ENCODE assay signal across 17 cellular contexts in the genomic region with DNA sequence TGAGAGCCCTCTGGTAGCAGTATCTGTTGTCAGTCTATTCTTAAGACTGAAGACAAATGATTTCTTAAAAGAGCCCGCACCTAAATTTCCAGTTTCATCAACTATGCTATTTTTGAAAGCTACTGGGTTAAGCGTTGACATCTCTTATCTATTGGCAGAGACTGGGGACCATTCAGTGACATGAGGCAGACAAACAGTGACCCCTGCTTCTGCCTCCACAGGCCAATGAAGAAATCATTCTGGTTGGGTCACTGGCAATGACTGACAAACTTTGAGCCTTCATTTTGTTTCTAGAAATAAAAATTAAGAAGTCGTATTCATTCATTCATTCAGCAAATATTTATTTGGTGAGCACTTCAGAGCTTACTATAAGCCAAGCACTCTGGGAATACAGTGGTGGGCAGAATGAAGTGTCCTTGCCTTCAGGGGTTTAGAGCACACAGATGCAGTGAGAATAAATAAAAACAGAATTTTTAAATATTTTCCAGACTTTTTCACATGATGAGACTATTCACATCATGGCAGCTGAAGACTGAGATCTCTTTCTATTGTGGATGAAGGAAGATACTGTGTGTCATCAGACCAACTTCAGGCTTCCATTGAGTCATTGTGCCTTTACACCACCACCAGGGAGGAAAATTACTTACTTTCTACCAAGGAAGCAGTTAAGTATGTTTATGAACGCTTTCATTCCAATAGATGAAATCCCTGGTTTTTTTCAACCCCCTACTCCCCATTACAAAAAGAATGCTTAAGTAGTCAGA. TPM values are rescaled to one million over a fixed set of nuclear protein-coding genes. Genes with fewer than 3 reads are reported as not detected.
DNase-seq lines count a peak whose midpoint lies in the region; ATAC-seq and TF ChIP-seq lines count a peak whose summit lies in the region.
"Had no signal": no experiment of that assay in that cellular context is flagged by ENCODE, and none has a peak within 500 bp of the region (broad histone marks: within the 10 kb centered on the region; RNA-seq: fewer than 3 reads in every experiment).

No MANE protein-coding gene starts in this region.

- H3K27ac Mint-ChIP-seq in neural progenitor cell: no peak overlapping the region
- H3K27ac Mint-ChIP-seq in activated CD4-positive, alpha-beta T cell treated with anti-CD3 and anti-CD28 coated beads for 36 hours: no peak overlapping the region
- no peak overlapping the region for H3K27ac Mint-ChIP-seq in activated T-helper 17 cell treated with anti-CD3 and anti-CD28 coated beads, Interleukin-2, amount 50 U/mL, for 72 hours
- H3K27ac Mint-ChIP-seq: activated naive CD4-positive, alpha-beta T cell treated with anti-CD3 and anti-CD28 coated beads, Interleukin-2, amount 10 ng/mL, durations not matched to agents 7 days and 5 days; dendritic cell treated with granulocyte-macrophage colony-stimulating factor and Interleukin-4, amounts not matched to agents 40 ng/mL and 50 ng/mL, for 4 days; T-helper 1 cell treated with Interleukin-12 subunit alpha and Interleukin-12 subunit beta and Interleukin-4 antibody, amounts not matched to agents 30 μg/mL and 1 μg/mL, for 36 hours had no signal

- 23 to 38% (median 35%) methylated on average over 4 of the region's 4 CpGs for WGBS in heart left ventricle, 4 donors

- no peak overlapping the region for H3K4me3 Mint-ChIP-seq in neural progenitor cell
- no peak overlapping the region for H3K4me3 Mint-ChIP-seq in activated CD4-positive, alpha-beta T cell treated with anti-CD3 and anti-CD28 coated beads for 36 hours
- H3K4me3 Mint-ChIP-seq in activated T-helper 17 cell treated with anti-CD3 and anti-CD28 coated beads, Interleukin-2, amount 50 U/mL, for 72 hours: no peak overlapping the region
- H3K4me3 Mint-ChIP-seq: activated naive CD4-positive, alpha-beta T cell treated with anti-CD3 and anti-CD28 coated beads, Interleukin-2, amount 10 ng/mL, durations not matched to agents 7 days and 5 days; dendritic cell treated with granulocyte-macrophage colony-stimulating factor and Interleukin-4, amounts not matched to agents 40 ng/mL and 50 ng/mL, for 4 days; T-helper 1 cell treated with Interleukin-12 subunit alpha and Interleukin-12 subunit beta and Interleukin-4 antibody, amounts not matched to agents 30 μg/mL and 1 μg/mL, for 36 hours had no signal

- TF ChIP-seq CTCF in VCaP (conservative IDR thresholded peaks at IDR 0.05) (no peak), heart left ventricle (IDR thresholded peaks at IDR 0.05) (peak in 1 of 12 donors; percentile 25), neural progenitor cell (IDR thresholded peaks at IDR 0.05) (no peak)

- no peaks in the 10 kb centered on the region for H4K20me1 ChIP-seq in BLaER1
- H4K20me1 ChIP-seq in neural progenitor cell (ENCODE audit: low read depth): no peaks in the 10 kb centered on the region

- peak; percentile 68 to 82 (median 75) for ATAC-seq in heart left ventricle
- no peak for ATAC-seq in activated CD4-positive, alpha-beta T cell treated with anti-CD3 and anti-CD28 coated beads for 36 hours
- no peak for ATAC-seq in activated T-helper 17 cell treated with anti-CD3 and anti-CD28 coated beads, Interleukin-2, amount 50 U/mL, for 72 hours (replicated peaks)

- H3K4me1 ChIP-seq in BLaER1 (peaks cover 37% of the 10 kb centered on the region), heart left ventricle (peaks cover 0 to 81% (median 34%) of the 10 kb centered on the region in 12 donors), neural progenitor cell (peaks cover 49% of the 10 kb centered on the region)

- DNase-seq in heart left ventricle (peak in 1 of 5 donors; percentile 59), neural progenitor cell (ENCODE audit: low spot score) (no peak), NCI-H2171 (lab: John Stamatoyannopoulos, UW) (no peak), HUDEP-2 (lab: John Stamatoyannopoulos, UW; ENCODE audit: unreplicated experiment in 76 of 76) (no peak)
- no peak for DNase-seq in activated CD4-positive, alpha-beta T cell treated with anti-CD3 and anti-CD28 coated beads for 36 hours
- DNase-seq: activated naive CD4-positive, alpha-beta T cell treated with anti-CD3 and anti-CD28 coated beads, Interleukin-2, amount 10 ng/mL, durations not matched to agents 7 days and 5 days; DMS79 treated with DMSO at 0.1 percent for 48 hours; H7; KBM-7; NCI-H2107; retina had no signal

- no peaks in the 10 kb centered on the region for H3K27me3 ChIP-seq in BLaER1
- no peaks in the 10 kb centered on the region for H3K27me3 ChIP-seq in heart left ventricle
- H3K27me3 ChIP-seq in neural progenitor cell: no peaks in the 10 kb centered on the region

- peaks cover 34% of the 10 kb centered on the region for H3F3A ChIP-seq in neural progenitor cell (ENCODE audit: low read depth)

- H3K9ac ChIP-seq in BLaER1 (no peak overlapping the region), neural progenitor cell (no peak overlapping the region)

- H3K9me3 ChIP-seq in BLaER1 (peaks cover 2% of the 10 kb centered on the region; the same call in 1 of the 2 replicates), heart left ventricle (no peaks in the 10 kb centered on the region), neural progenitor cell (ENCODE audit: low read depth) (no peaks in the 10 kb centered on the region)

- CTCF ChIA-PET in activated CD4-positive, alpha-beta T cell treated with anti-CD3 and anti-CD28 coated beads for 36 hours (lab: Charles Lee): no interaction called here

- TF ChIP-seq POLR2A in heart left ventricle (IDR thresholded peaks at IDR 0.05): no peak

- no peaks in the 10 kb centered on the region for H3K27me3 Mint-ChIP-seq in neural progenitor cell (ENCODE audit: insufficient read depth, low read depth)
- H3K27me3 Mint-ChIP-seq in activated CD4-positive, alpha-beta T cell treated with anti-CD3 and anti-CD28 coated beads for 36 hours: peaks cover 2% of the 10 kb centered on the region
- H3K27me3 Mint-ChIP-seq in activated T-helper 17 cell treated with anti-CD3 and anti-CD28 coated beads, Interleukin-2, amount 50 U/mL, for 72 hours: peaks cover 7% of the 10 kb centered on the region

- H3K4me2 ChIP-seq in BLaER1 (peak overlapping the region; percentile 88), neural progenitor cell (peak overlapping the region; percentile 46)

- no peak overlapping the region for H2AFZ ChIP-seq in neural progenitor cell (replicated peaks)

- POLR2A ChIA-PET in activated CD4-positive, alpha-beta T cell treated with anti-CD3 and anti-CD28 coated beads for 36 hours (lab: Charles Lee): no interaction called here

- H3K79me2 ChIP-seq in neural progenitor cell (ENCODE audit: low read depth): peaks cover 9% of the 10 kb centered on the region

- no peak overlapping the region; the same call in 1 of the 2 replicates for H3K27ac ChIP-seq in BLaER1
- H3K27ac ChIP-seq in VCaP: 0 out of 2 replicates have a peak overlapping the region, but pooled peaks have one; percentile 27
- H3K27ac ChIP-seq in heart left ventricle: peak overlapping the region; percentile 71 to 95 (median 82)
- no peak overlapping the region for H3K27ac ChIP-seq in neural progenitor cell

- H3K36me3 ChIP-seq in BLaER1: no peaks in the 10 kb centered on the region
- H3K36me3 ChIP-seq in heart left ventricle: peaks cover 0 to 9% (median 0%) of the 10 kb centered on the region in 9 donors
- H3K36me3 ChIP-seq in neural progenitor cell: no peaks in the 10 kb centered on the region

- intact Hi-C loops in heart left ventricle (cut with DNase I): loop anchor here in 2 of 10 donors (10.0 kb wide), 1 partner anchor 121 kb away; no protein-coding TSS in a partner anchor
- intact Hi-C loops in activated CD4-positive, alpha-beta T cell treated with anti-CD3 and anti-CD28 coated beads for 36 hours (cut with DNase I, micrococcal nuclease): loop anchor here in 1 of 2 experiments (10.0 kb wide), 1 partner anchor 1581 kb away; no protein-coding TSS in a partner anchor

- H3K4me1 Mint-ChIP-seq in neural progenitor cell: peaks cover 59% of the 10 kb centered on the region
- H3K4me1 Mint-ChIP-seq in activated CD4-positive, alpha-beta T cell treated with anti-CD3 and anti-CD28 coated beads for 36 hours: no peaks in the 10 kb centered on the region
- H3K4me1 Mint-ChIP-seq in activated T-helper 17 cell treated with anti-CD3 and anti-CD28 coated beads, Interleukin-2, amount 50 U/mL, for 72 hours: no peaks in the 10 kb centered on the region
- H3K4me1 Mint-ChIP-seq: activated naive CD4-positive, alpha-beta T cell treated with anti-CD3 and anti-CD28 coated beads, Interleukin-2, amount 10 ng/mL, durations not matched to agents 7 days and 5 days had no signal

- peak overlapping the region; percentile 48; the same call in 1 of the 2 replicates for H3K4me3 ChIP-seq in BLaER1
- peak overlapping the region in 11 of 12 donors; percentile 20 to 56 (median 49) for H3K4me3 ChIP-seq in heart left ventricle
- H3K4me3 ChIP-seq in neural progenitor cell: no peak overlapping the region

- peaks cover 4% of the 10 kb centered on the region for H3K9me3 Mint-ChIP-seq in neural progenitor cell
- H3K9me3 Mint-ChIP-seq in activated CD4-positive, alpha-beta T cell treated with anti-CD3 and anti-CD28 coated beads for 36 hours (ENCODE audit: low read depth): peaks cover 4% of the 10 kb centered on the region
- H3K9me3 Mint-ChIP-seq in activated T-helper 17 cell treated with anti-CD3 and anti-CD28 coated beads, Interleukin-2, amount 50 U/mL, for 72 hours: peaks cover 4% of the 10 kb centered on the region
- H3K9me3 Mint-ChIP-seq: activated naive CD4-positive, alpha-beta T cell treated with anti-CD3 and anti-CD28 coated beads, Interleukin-2, amount 10 ng/mL, durations not matched to agents 7 days and 5 days; dendritic cell treated with granulocyte-macrophage colony-stimulating factor and Interleukin-4, amounts not matched to agents 40 ng/mL and 50 ng/mL, for 4 days; T-helper 1 cell treated with Interleukin-12 subunit alpha and Interleukin-12 subunit beta and Interleukin-4 antibody, amounts not matched to agents 30 μg/mL and 1 μg/mL, for 36 hours had no signal

- H3K36me3 Mint-ChIP-seq in neural progenitor cell: peaks cover 11% of the 10 kb centered on the region
- peaks cover 1% of the 10 kb centered on the region for H3K36me3 Mint-ChIP-seq in activated CD4-positive, alpha-beta T cell treated with anti-CD3 and anti-CD28 coated beads for 36 hours (ENCODE audit: low read depth)
- H3K36me3 Mint-ChIP-seq in activated T-helper 17 cell treated with anti-CD3 and anti-CD28 coated beads, Interleukin-2, amount 50 U/mL, for 72 hours (ENCODE audit: low read depth): no peaks in the 10 kb centered on the region
- H3K36me3 Mint-ChIP-seq: activated naive CD4-positive, alpha-beta T cell treated with anti-CD3 and anti-CD28 coated beads, Interleukin-2, amount 10 ng/mL, durations not matched to agents 7 days and 5 days had no signal

RNA-seq across cellular contexts. Expression of gene SORBS2, which starts 36.0 kb away (rescaled TPM):
- total RNA-seq in heart left ventricle (1,000 to 10,000 TPM in 7 of 9 donors, 100 to 1,000 TPM in 2; 966 to 2,158 (median 1,443) TPM), neural progenitor cell (ENCODE audit: low replicate concordance) (13.5 and 15.7 TPM in 2 replicates)
- 100 to 1,000 TPM; 254 to 473 TPM for polyA plus RNA-seq in heart left ventricle
- total RNA-seq in activated CD4-positive, alpha-beta T cell treated with anti-CD3 and anti-CD28 coated beads for 36 hours: not detected
- not detected for total RNA-seq in activated T-helper 17 cell treated with anti-CD3 and anti-CD28 coated beads, Interleukin-2, amount 50 U/mL, for 72 hours
- polyA plus RNA-seq: AG04450 had no signal

Comparison
In these comparisons a context has a peak if more than half of its experiments do, and no peak if none do; other contexts are left out.
1. H3K27ac ChIP-seq: peak in VCaP (single experiment) and heart left ventricle (12 of 12); none in BLaER1 (single experiment) and neural progenitor cell (single experiment).
2. ATAC-seq: peak in heart left ventricle (4 of 4); none in activated CD4-positive, alpha-beta T cell treated with anti-CD3 and anti-CD28 coated beads for 36 hours (single experiment) and activated T-helper 17 cell treated with anti-CD3 and anti-CD28 coated beads, Interleukin-2, amount 50 U/mL, for 72 hours (single experiment).
3. RNA of gene SORBS2, which starts 36.0 kb away (total RNA-seq): 966 to 2,158 TPM in heart left ventricle; 13.5 to 15.7 TPM in neural progenitor cell, not detected in activated T-helper 17 cell treated with anti-CD3 and anti-CD28 coated beads, Interleukin-2, amount 50 U/mL, for 72 hours and not detected in activated CD4-positive, alpha-beta T cell treated with anti-CD3 and anti-CD28 coated beads for 36 hours; every median in the first group is over 10 times any median in the second.